28 cellular contexts compared by ENCODE assay signal in genomic region chr22:19825016-19825339, GRCh38. TPM values are rescaled to one million over a fixed set of nuclear protein-coding genes. Genes with fewer than 3 reads are reported as not detected.
DNase-seq lines count a peak whose midpoint lies in the region; ATAC-seq and TF ChIP-seq lines count a peak whose summit lies in the region.
"Had no signal": no experiment of that assay in that cellular context is flagged by ENCODE, and none has a peak within 500 bp of the region (broad histone marks: within the 10 kb centered on the region; RNA-seq: fewer than 3 reads in every experiment).

No MANE protein-coding gene starts in this region.

- no peak overlapping the region for H3K9ac ChIP-seq in mesendoderm (ENCODE audit: low read length)
- H3K9ac ChIP-seq: SK-N-SH had no signal

- H2BK5ac ChIP-seq in mesendoderm (ENCODE audit: low read length), result no peak overlapping the region

- no peak for TF ChIP-seq CTCF in stomach (IDR thresholded peaks at IDR 0.05)

- no peaks in the 10 kb centered on the region for H3K9me3 Mint-ChIP-seq in activated T-helper 17 cell treated with anti-CD3 and anti-CD28 coated beads, Interleukin-2, amount 50 U/mL, for 72 hours
- H3K9me3 Mint-ChIP-seq: CD8-positive, alpha-beta memory T cell; natural killer cell treated with Interleukin-12 subunit alpha and Interleukin-12 subunit beta and Interleukin-15 and Interleukin-18, amount 100 ng/mL, for 72 hours had no signal

- H2AK5ac ChIP-seq in mesendoderm (ENCODE audit: low read length), result no peak overlapping the region

- WGBS in stomach, 5 donors, result 91 to 98% (median 94%) methylated on average over 4 to 5 of the region's 5 CpGs
- WGBS in mesendoderm (ENCODE audit: extremely low coverage, insufficient coverage, low lambda C conversion rate), result no CpG with 5 or more reads among the region's 5 CpGs

- H3K4me3 ChIP-seq in stomach (no peak overlapping the region), mesendoderm (ENCODE audit: low read length) (no peak overlapping the region)
- H3K4me3 ChIP-seq: left lung, pancreas, thyroid gland had no signal

- H3K4me1 ChIP-seq in stomach, result peaks cover 0 to 7% (median 0%) of the 10 kb centered on the region in 4 donors
- no peaks in the 10 kb centered on the region for H3K4me1 ChIP-seq in mesendoderm (ENCODE audit: control insufficient read depth, low read depth, low read length)
- H3K4me1 ChIP-seq: pancreas had no signal

- H3K79me2 ChIP-seq in mesendoderm (ENCODE audit: control insufficient read depth, insufficient read depth, low read length), result peaks cover 1% of the 10 kb centered on the region

- H3K4me1 Mint-ChIP-seq in activated T-helper 17 cell treated with anti-CD3 and anti-CD28 coated beads, Interleukin-2, amount 50 U/mL, for 72 hours, result peaks cover 5% of the 10 kb centered on the region

- no peak for TF ChIP-seq EP300 in stomach (IDR thresholded peaks at IDR 0.05)

- no peak overlapping the region for H3K23ac ChIP-seq in mesendoderm (ENCODE audit: low read length)

- H3K27me3 ChIP-seq in stomach (no peaks in the 10 kb centered on the region), mesendoderm (ENCODE audit: insufficient read depth, low read length, poor library complexity) (no peaks in the 10 kb centered on the region)
- H3K27me3 ChIP-seq: foreskin keratinocyte, left lung, pancreas, thyroid gland had no signal

- H4K8ac ChIP-seq in mesendoderm (ENCODE audit: low read depth, low read length), result no peak overlapping the region

- H4K5ac ChIP-seq in mesendoderm (ENCODE audit: low read length), result no peak overlapping the region

- H3K4me2 ChIP-seq in mesendoderm (ENCODE audit: low read length), result no peak overlapping the region
- H3K4me2 ChIP-seq: SK-N-SH had no signal

- H3K36me3 ChIP-seq in stomach, result peaks cover 0 to 8% (median under 1%) of the 10 kb centered on the region in 4 donors
- no peaks in the 10 kb centered on the region for H3K36me3 ChIP-seq in mesendoderm (ENCODE audit: control insufficient read depth, insufficient read depth, low read length)
- H3K36me3 ChIP-seq: left lung, pancreas, thyroid gland had no signal

- no peak overlapping the region for H2BK120ac ChIP-seq in mesendoderm (ENCODE audit: low read depth, low read length)

- H3K79me1 ChIP-seq in mesendoderm (ENCODE audit: low read length), result peaks cover 2% of the 10 kb centered on the region

- TF ChIP-seq POLR2A in stomach (IDR thresholded peaks at IDR 0.05), result no peak

- no peak overlapping the region for H3K4ac ChIP-seq in mesendoderm (ENCODE audit: low read depth, low read length)

- H3K36me3 Mint-ChIP-seq in activated T-helper 17 cell treated with anti-CD3 and anti-CD28 coated beads, Interleukin-2, amount 50 U/mL, for 72 hours (ENCODE audit: low read depth), result no peaks in the 10 kb centered on the region
- H3K36me3 Mint-ChIP-seq: natural killer cell treated with Interleukin-12 subunit alpha and Interleukin-12 subunit beta and Interleukin-15 and Interleukin-18, amount 100 ng/mL, for 72 hours had no signal

- H3K18ac ChIP-seq in mesendoderm (ENCODE audit: low read length), result no peak overlapping the region

- intact Hi-C loops in stomach (cut with DNase I; ENCODE audit: low total_unique reads), result no loop called here

- no peaks in the 10 kb centered on the region for H3K9me3 ChIP-seq in stomach
- H3K9me3 ChIP-seq: left lung, pancreas, SK-N-SH, thyroid gland had no signal

- no peak overlapping the region for H3K56ac ChIP-seq in mesendoderm (ENCODE audit: low read length)

- H3K27ac Mint-ChIP-seq in activated T-helper 17 cell treated with anti-CD3 and anti-CD28 coated beads, Interleukin-2, amount 50 U/mL, for 72 hours, result no peak overlapping the region
- H3K27ac Mint-ChIP-seq: brain; CD8-positive, alpha-beta memory T cell; natural killer cell treated with Interleukin-12 subunit alpha and Interleukin-12 subunit beta and Interleukin-15 and Interleukin-18, amount 100 ng/mL, for 72 hours; stimulated activated naive B cell treated with anti-CD40 and anti-IgM and Interleukin-4, amounts not matched to agents 10 μg/mL and 1 μg/mL and 100 μg/mL, for 72 hours; T-helper 17 cell had no signal

- DNase-seq in activated CD4-positive, alpha-beta T cell treated with anti-CD3 and anti-CD28 coated beads for 1 hour, result peak; percentile 2
- DNase-seq in activated CD4-positive, alpha-beta T cell treated with anti-CD3 and anti-CD28 coated beads, Interleukin-2, amount 50 U/mL, for 4 hours, result no peak
- DNase-seq in activated CD8-positive, alpha-beta memory T cell treated with anti-CD3 and anti-CD28 coated beads, Interleukin-2, amount 50 U/mL, for 48 hours, result peak; percentile 39
- DNase-seq in islet precursor cell (peak; percentile 43), stomach (peak; percentile 5), mesendoderm (no peak)
- DNase-seq: activated CD4-positive, alpha-beta T cell treated with anti-CD3 and anti-CD28 coated beads for 4 hours; DMS53; effector memory CD4-positive, alpha-beta T cell; foreskin keratinocyte; NCI-H1048; NCI-H187; RPMI8226; SK-N-SH; stimulated activated CD4-positive, alpha-beta T cell treated with anti-CD3 and anti-CD28 coated beads, Interleukin-12 subunit alpha, Interleukin-12 subunit beta, amount 100 ng/mL, for 4 hours; stimulated activated CD4-positive, alpha-beta T cell treated with anti-CD3 and anti-CD28 coated beads, Interleukin-4, amount 100 ng/mL, for 24 hours; stimulated activated naive B cell treated with anti-CD40 and anti-IgM and Interleukin-4, amounts not matched to agents 10 μg/mL and 1 μg/mL and 100 μg/mL, for 72 hours; T-helper 17 cell had no signal

- H3K4me3 Mint-ChIP-seq in activated T-helper 17 cell treated with anti-CD3 and anti-CD28 coated beads, Interleukin-2, amount 50 U/mL, for 72 hours, result no peak overlapping the region
- H3K4me3 Mint-ChIP-seq: brain; CD8-positive, alpha-beta memory T cell; natural killer cell treated with Interleukin-12 subunit alpha and Interleukin-12 subunit beta and Interleukin-15 and Interleukin-18, amount 100 ng/mL, for 72 hours; stimulated activated naive B cell treated with anti-CD40 and anti-IgM and Interleukin-4, amounts not matched to agents 10 μg/mL and 1 μg/mL and 100 μg/mL, for 72 hours; T-helper 17 cell had no signal

- no peak overlapping the region for H2BK15ac ChIP-seq in mesendoderm (replicated peaks; ENCODE audit: low read depth)

- no peaks in the 10 kb centered on the region for H3K27me3 Mint-ChIP-seq in activated T-helper 17 cell treated with anti-CD3 and anti-CD28 coated beads, Interleukin-2, amount 50 U/mL, for 72 hours
- H3K27me3 Mint-ChIP-seq: natural killer cell treated with Interleukin-12 subunit alpha and Interleukin-12 subunit beta and Interleukin-15 and Interleukin-18, amount 100 ng/mL, for 72 hours; stimulated activated naive B cell treated with anti-CD40 and anti-IgM and Interleukin-4, amounts not matched to agents 10 μg/mL and 1 μg/mL and 100 μg/mL, for 72 hours; T-helper 17 cell had no signal

- no peak overlapping the region for H3K27ac ChIP-seq in stomach
- no peak overlapping the region for H3K27ac ChIP-seq in mesendoderm (ENCODE audit: low read depth, low read length)
- H3K27ac ChIP-seq: 22Rv1, foreskin keratinocyte, left lung, pancreas, thyroid gland had no signal

- no peak for ATAC-seq in HG02885 (IDR thresholded peaks at IDR 0.05; ENCODE audit: poor library complexity, unreplicated experiment)
- ATAC-seq in activated T-helper 17 cell treated with anti-CD3 and anti-CD28 coated beads, Interleukin-2, amount 50 U/mL, for 72 hours (replicated peaks), result no peak
- ATAC-seq: foreskin keratinocyte, left lung, pancreas, right cardiac atrium, T-helper 17 cell had no signal

RNA-seq across cellular contexts. Expression of gene GNB1L, which starts 29.7 kb away (rescaled TPM):
- 1 to 10 TPM in 2 of 5 donors, under 1 TPM in 2, not detected in 1; 0.29 to 4.1 (median 1.7) TPM for total RNA-seq in stomach
- polyA plus RNA-seq in stomach, result 1 to 10 TPM; 1.8 to 6.8 (median 3.2) TPM
- 4.7 TPM for polyA plus RNA-seq in mesendoderm (2013, experiment 1 of 2)
- polyA plus RNA-seq in mesendoderm (2013, experiment 2 of 2), result 4.2 TPM
- 10 to 100 TPM; 10.8 to 14.4 TPM for total RNA-seq in activated T-helper 17 cell treated with anti-CD3 and anti-CD28 coated beads, Interleukin-2, amount 50 U/mL, for 72 hours

RNA-seq across cellular contexts. Expression of gene RTL10, which starts 29.7 kb away (rescaled TPM):
- total RNA-seq in stomach, result 10 to 100 TPM in 2 of 5 donors, 1 to 10 TPM in 3; 1.7 to 28.1 (median 8.7) TPM
- 10 to 100 TPM in 1 of 3 donors, 1 to 10 TPM in 2; 5.2 to 12.1 (median 5.8) TPM for polyA plus RNA-seq in stomach
- polyA plus RNA-seq in mesendoderm (2013, experiment 1 of 2), result 7.4 TPM
- 7.6 TPM for polyA plus RNA-seq in mesendoderm (2013, experiment 2 of 2)
- total RNA-seq in activated T-helper 17 cell treated with anti-CD3 and anti-CD28 coated beads, Interleukin-2, amount 50 U/mL, for 72 hours, result 10 to 100 TPM; 13.0 to 16.4 TPM

Comparison
In these comparisons a context has a peak if more than half of its experiments do, and no peak if none do; other contexts are left out.
1. DNase-seq: peak in activated CD4-positive, alpha-beta T cell treated with anti-CD3 and anti-CD28 coated beads for 1 hour (single experiment), activated CD8-positive, alpha-beta memory T cell treated with anti-CD3 and anti-CD28 coated beads, Interleukin-2, amount 50 U/mL, for 48 hours (single experiment), islet precursor cell (single experiment) and stomach (single experiment); none in activated CD4-positive, alpha-beta T cell treated with anti-CD3 and anti-CD28 coated beads, Interleukin-2, amount 50 U/mL, for 4 hours (0 of 2) and mesendoderm (single experiment).